In the genomic region with DNA sequence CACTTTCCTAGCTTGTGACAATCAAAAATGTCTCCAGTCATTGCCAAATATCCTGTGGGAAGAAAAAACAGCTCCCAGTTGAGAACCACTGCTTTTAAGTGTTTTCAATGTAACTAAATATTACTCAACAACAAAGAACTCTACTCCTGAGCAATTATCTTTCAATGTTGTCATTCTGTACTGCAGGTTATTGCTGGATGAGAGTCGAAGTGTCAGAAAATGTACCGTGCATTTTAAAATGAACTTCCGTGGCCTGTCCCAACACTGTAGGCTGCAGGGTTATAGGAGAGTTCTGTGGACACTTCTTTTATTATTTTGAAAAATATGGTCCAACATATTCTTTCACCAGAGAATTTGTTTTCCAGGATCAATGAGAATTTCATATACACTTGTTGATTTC, we compare ENCODE assay signal across 2 cellular contexts.
TF ChIP-seq lines count a peak whose summit lies in the region.

No MANE protein-coding gene starts in this region.

TF ChIP-seq in liver, 16 proteins besides CTCF, POLR2A, EP300 and RAD21:
- TF ChIP-seq, protein P1, sequence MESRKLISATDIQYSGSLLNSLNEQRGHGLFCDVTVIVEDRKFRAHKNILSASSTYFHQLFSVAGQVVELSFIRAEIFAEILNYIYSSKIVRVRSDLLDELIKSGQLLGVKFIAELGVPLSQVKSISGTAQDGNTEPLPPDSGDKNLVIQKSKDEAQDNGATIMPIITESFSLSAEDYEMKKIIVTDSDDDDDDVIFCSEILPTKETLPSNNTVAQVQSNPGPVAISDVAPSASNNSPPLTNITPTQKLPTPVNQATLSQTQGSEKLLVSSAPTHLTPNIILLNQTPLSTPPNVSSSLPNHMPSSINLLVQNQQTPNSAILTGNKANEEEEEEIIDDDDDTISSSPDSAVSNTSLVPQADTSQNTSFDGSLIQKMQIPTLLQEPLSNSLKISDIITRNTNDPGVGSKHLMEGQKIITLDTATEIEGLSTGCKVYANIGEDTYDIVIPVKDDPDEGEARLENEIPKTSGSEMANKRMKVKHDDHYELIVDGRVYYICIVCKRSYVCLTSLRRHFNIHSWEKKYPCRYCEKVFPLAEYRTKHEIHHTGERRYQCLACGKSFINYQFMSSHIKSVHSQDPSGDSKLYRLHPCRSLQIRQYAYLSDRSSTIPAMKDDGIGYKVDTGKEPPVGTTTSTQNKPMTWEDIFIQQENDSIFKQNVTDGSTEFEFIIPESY (IDR thresholded peaks at IDR 0.05) = no peak
- TF ChIP-seq FOXA2 (IDR thresholded peaks at IDR 0.05) (no peak), SP1 (IDR thresholded peaks at IDR 0.05) (no peak), YY1 (IDR thresholded peaks at IDR 0.05) (no peak), FOXA1 (IDR thresholded peaks at IDR 0.05) (no peak), TAF1 (conservative IDR thresholded peaks at IDR 0.05) (no peak), HNF4A (conservative IDR thresholded peaks at IDR 0.05) (no peak), JUND (IDR thresholded peaks at IDR 0.05) (no peak), EGR1 (IDR thresholded peaks at IDR 0.05; ENCODE audit: low read depth in 2 of 2) (no peak)
- TF ChIP-seq, protein P2, sequence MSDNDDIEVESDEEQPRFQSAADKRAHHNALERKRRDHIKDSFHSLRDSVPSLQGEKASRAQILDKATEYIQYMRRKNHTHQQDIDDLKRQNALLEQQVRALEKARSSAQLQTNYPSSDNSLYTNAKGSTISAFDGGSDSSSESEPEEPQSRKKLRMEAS (IDR thresholded peaks at IDR 0.05) = no peak
- TF ChIP-seq, protein P3, sequence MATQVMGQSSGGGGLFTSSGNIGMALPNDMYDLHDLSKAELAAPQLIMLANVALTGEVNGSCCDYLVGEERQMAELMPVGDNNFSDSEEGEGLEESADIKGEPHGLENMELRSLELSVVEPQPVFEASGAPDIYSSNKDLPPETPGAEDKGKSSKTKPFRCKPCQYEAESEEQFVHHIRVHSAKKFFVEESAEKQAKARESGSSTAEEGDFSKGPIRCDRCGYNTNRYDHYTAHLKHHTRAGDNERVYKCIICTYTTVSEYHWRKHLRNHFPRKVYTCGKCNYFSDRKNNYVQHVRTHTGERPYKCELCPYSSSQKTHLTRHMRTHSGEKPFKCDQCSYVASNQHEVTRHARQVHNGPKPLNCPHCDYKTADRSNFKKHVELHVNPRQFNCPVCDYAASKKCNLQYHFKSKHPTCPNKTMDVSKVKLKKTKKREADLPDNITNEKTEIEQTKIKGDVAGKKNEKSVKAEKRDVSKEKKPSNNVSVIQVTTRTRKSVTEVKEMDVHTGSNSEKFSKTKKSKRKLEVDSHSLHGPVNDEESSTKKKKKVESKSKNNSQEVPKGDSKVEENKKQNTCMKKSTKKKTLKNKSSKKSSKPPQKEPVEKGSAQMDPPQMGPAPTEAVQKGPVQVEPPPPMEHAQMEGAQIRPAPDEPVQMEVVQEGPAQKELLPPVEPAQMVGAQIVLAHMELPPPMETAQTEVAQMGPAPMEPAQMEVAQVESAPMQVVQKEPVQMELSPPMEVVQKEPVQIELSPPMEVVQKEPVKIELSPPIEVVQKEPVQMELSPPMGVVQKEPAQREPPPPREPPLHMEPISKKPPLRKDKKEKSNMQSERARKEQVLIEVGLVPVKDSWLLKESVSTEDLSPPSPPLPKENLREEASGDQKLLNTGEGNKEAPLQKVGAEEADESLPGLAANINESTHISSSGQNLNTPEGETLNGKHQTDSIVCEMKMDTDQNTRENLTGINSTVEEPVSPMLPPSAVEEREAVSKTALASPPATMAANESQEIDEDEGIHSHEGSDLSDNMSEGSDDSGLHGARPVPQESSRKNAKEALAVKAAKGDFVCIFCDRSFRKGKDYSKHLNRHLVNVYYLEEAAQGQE (IDR thresholded peaks at IDR 0.05) = no peak

TF ChIP-seq in HepG2, 621 proteins besides CTCF, POLR2A, EP300 and RAD21 (continued from another document):
- no peak for TF ChIP-seq RCOR2 (CRISPR knock-in tag; IDR thresholded peaks at IDR 0.05)
